Comparison of ENCODE assay signal across 8 cellular contexts in the genomic region with DNA sequence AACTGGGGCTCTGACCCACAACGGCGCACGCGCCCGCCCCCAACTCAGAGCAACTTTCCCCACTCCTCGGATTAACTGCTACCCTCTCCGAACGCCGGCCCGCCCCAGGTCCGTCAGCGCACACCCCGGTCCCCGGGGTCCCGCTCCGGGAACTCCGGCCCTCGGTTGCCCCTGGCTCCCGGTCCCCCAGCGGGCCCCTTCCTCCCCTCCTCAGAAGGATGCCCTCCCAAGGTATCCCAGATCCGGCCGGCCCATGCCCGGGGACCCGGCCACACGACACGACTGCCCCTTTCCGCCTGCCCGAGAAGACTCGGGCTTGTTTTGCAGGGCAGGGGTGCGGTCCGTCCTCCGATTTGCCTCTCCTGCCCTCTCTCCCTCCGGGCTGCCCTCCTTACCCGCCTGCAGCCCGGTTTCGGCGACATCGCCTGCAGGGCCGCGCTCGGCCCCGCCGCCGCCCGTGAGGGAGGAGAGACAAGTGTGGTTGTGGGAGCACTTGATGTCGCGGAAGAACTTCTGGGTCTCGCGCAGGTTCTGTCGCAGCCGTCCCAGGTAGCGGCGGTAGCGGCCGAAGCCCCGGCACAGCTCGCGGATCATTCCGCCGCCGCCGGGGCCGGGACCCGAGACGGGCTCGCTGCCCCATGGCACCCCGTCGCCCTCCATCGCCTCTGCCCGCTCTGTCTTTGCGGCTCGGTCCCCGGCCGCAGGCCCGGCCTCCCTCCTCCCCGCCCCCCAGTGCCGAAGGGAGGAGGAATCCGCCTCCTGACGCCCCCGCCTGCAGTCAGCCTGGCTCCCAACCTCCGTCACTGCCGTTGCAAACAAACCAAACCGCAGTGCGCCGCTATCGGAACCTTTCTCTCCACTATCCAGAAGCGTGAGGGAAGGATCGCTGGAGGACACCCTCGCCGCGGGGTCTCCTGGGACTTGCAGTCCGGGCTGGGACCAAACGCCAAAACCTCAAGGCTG. TPM values are rescaled to one million over a fixed set of nuclear protein-coding genes. Genes with fewer than 3 reads are reported as not detected.
A peak's percentile ranks its signal among the peaks of the same experiment; 100 is the strongest.
DNase-seq lines count a peak whose midpoint lies in the region; ATAC-seq, FAIRE-seq and TF ChIP-seq lines count a peak whose summit lies in the region.

Gene DSTYK (minus strand): TSS at position 827 of the 963 bp plus-strand sequence. CDS start 167 bp downstream, at position 660.

- peak; percentile 45 for TF ChIP-seq CTCF in HepG2 (CRISPR knock-in tag; IDR thresholded peaks at IDR 0.05)

- no TSS peak for BruUV-seq in HepG2 (replicated peaks; lab: Mats Ljungman, UMichigan)

- in situ Hi-C loops in HepG2 (cut with HindIII; ENCODE audit: extremely low pct_ligation_motif_present, low pct_unique_long_range_greater_than_20kb), result no loop called here

- H2AFZ ChIP-seq in HepG2 (ENCODE audit: low read length), result peak within 1 kb of the TSS; percentile 88

- no peaks in the 10 kb centered on the region for H3K36me3 ChIP-seq in HepG2 (replicated peaks in 1 of 2; ENCODE audit: control insufficient read depth in 1 of 2, insufficient read depth in 2 of 2, low read length in 2 of 2)

- peak within 1 kb of the TSS; percentile 89 to 100 (median 95) for H3K4me3 ChIP-seq in HepG2 (replicated peaks in 1 of 3; ENCODE audit: insufficient read depth in 1 of 3, low read depth in 2 of 3, low read length in 3 of 3)

- peaks cover 23% of the 10 kb centered on the region for H3K79me2 ChIP-seq in HepG2 (ENCODE audit: insufficient read depth, low read length)

- peak; percentile 82 to 84 for TF ChIP-seq POLR2A in HepG2 (IDR thresholded peaks at IDR 0.05; ENCODE audit: insufficient read depth in 1 of 2, low read depth in 2 of 2, low read length in 2 of 2)

- peak within 1 kb of the TSS; percentile 90 for H3K27ac ChIP-seq in HepG2 (ENCODE audit: extremely low read length, insufficient read depth, low read length)

- WGBS in HepG2 (ENCODE audit: low lambda C conversion rate), result 0% methylated on average over 14 of the region's 93 CpGs

- POLR2A ChIA-PET in HepG2 (lab: Yijun Ruan, JAX), result interaction anchor here (0.6 to 1.6 kb wide), 4 partner anchors 18 to 89 kb away, joined by 3 to 5 read pairs (median 4); partner anchors contain the start of gene RBBP5

- intact Hi-C loops in HepG2 (cut with micrococcal nuclease; ENCODE audit: unreplicated experiment), result loop anchor here (1.0 kb wide), 1 partner anchor 89 kb away; no protein-coding TSS in a partner anchor

- peak within 1 kb of the TSS; percentile 88 for H3K4me2 ChIP-seq in HepG2 (ENCODE audit: low read depth, low read length)

- peak; percentile 79 for ATAC-seq in GM19351 (IDR thresholded peaks at IDR 0.05; ENCODE audit: unreplicated experiment)
- peak; percentile 91 for ATAC-seq in HG03521 (IDR thresholded peaks at IDR 0.05; ENCODE audit: unreplicated experiment)
- ATAC-seq in HepG2, result peak; percentile 94

- FAIRE-seq in HepG2 (lab: Jason Lieb, UNC), result peak; percentile 55

- peaks cover 17% of the 10 kb centered on the region for H3K4me1 ChIP-seq in HepG2 (ENCODE audit: insufficient read depth, low read length)

- no peaks in the 10 kb centered on the region for H3K9me3 ChIP-seq in HepG2 (ENCODE audit: low read length)

- TF ChIP-seq RAD21 in HepG2 (CRISPR knock-in tag; IDR thresholded peaks at IDR 0.05), result peak; percentile 63

- CTCF ChIA-PET in HepG2 (lab: Yijun Ruan, JAX; ENCODE audit: low intra/inter-chr PET ratio, low total read pairs), result no interaction called here

- peak within 1 kb of the TSS; percentile 85 for H3K9ac ChIP-seq in HepG2 (ENCODE audit: insufficient read depth, low read depth, low read length)

- H3K27me3 ChIP-seq in HepG2 (ENCODE audit: control insufficient read depth in 1 of 2, insufficient read depth in 2 of 2, low read length in 2 of 2), result peaks cover 0 to 4% of the 10 kb centered on the region in 2 experiments; a peak in 1 of 5 replicates

- no peaks in the 10 kb centered on the region for H4K20me1 ChIP-seq in HepG2 (ENCODE audit: insufficient read depth, low read length)

- DNase-seq in C1 segment of cervical spinal cord (lab: John Stamatoyannopoulos, UW), result peak; percentile 70 to 96 (median 92)
- DNase-seq in NCI-H748 treated with DMSO at 0.1 percent for 48 hours (lab: John Stamatoyannopoulos, UW), result peak; percentile 54
- peak; percentile 94 to 96 for DNase-seq in activated CD4-positive, alpha-beta T cell treated with anti-CD3 and anti-CD28 coated beads, Interleukin-2, amount 50 U/mL, for 48 hours
- peak; percentile 97 for DNase-seq in dermis blood vessel endothelial cell
- DNase-seq in HepG2 (ENCODE audit: low spot score), result peak; percentile 85
- DNase-seq in stimulated activated CD4-positive, alpha-beta T cell treated with anti-CD3 and anti-CD28 coated beads, Interleukin-2, amount 100 ng/mL, for 48 hours, result peak; percentile 88 to 89

- TF ChIP-seq EP300 in HepG2 (IDR thresholded peaks at IDR 0.05; ENCODE audit: low read depth in 2 of 2, low read length in 2 of 2), result no peak
- TF ChIP-seq EP300 in HepG2 (CRISPR knock-in tag; IDR thresholded peaks at IDR 0.05; ENCODE audit: borderline replicate concordance), result 0 out of 2 replicates have a peak, but pooled peaks have one; percentile 31

TF ChIP-seq in HepG2, 621 proteins besides CTCF, POLR2A, EP300 and RAD21 (continues in another document):
- no peak; the same call in 1 of the 2 replicates for TF ChIP-seq PITX1 (CRISPR knock-in tag; IDR thresholded peaks at IDR 0.05)
- peak; percentile 77; the same call in 1 of the 2 replicates for TF ChIP-seq RFXAP (CRISPR knock-in tag; IDR thresholded peaks at IDR 0.05; ENCODE audit: borderline replicate concordance)
- TF ChIP-seq MXD4 (CRISPR knock-in tag; IDR thresholded peaks at IDR 0.05), result peak; percentile 31; the same call in 1 of the 2 replicates
- no peak for TF ChIP-seq ZNF382 (CRISPR knock-in tag; IDR thresholded peaks at IDR 0.05; ENCODE audit: borderline replicate concordance)
- 0 out of 2 replicates have a peak, but pooled peaks have one; percentile 39 for TF ChIP-seq SOX5 (CRISPR knock-in tag; IDR thresholded peaks at IDR 0.05; ENCODE audit: borderline replicate concordance)
- peak; percentile 83; the same call in 1 of the 2 replicates for TF ChIP-seq ZSCAN31 (CRISPR knock-in tag; IDR thresholded peaks at IDR 0.05; ENCODE audit: low read depth)
- no peak for TF ChIP-seq ZNF337 (CRISPR knock-in tag; IDR thresholded peaks at IDR 0.05; ENCODE audit: borderline replicate concordance, low read depth)
- no peak for TF ChIP-seq NR2F1 (CRISPR knock-in tag; IDR thresholded peaks at IDR 0.05)
- no peak for TF ChIP-seq AGO1 (IDR thresholded peaks at IDR 0.05; ENCODE audit: low read depth, low read length, poor library complexity, severe bottlenecking)
- TF ChIP-seq ZNF33B (CRISPR knock-in tag; IDR thresholded peaks at IDR 0.05), result no peak
- TF ChIP-seq HNRNPUL1 (IDR thresholded peaks at IDR 0.05; ENCODE audit: low read depth, low read length), result 0 out of 2 replicates have a peak, but pooled peaks have one; percentile 33
- TF ChIP-seq NFYB (CRISPR knock-in tag; IDR thresholded peaks at IDR 0.05), result peak; percentile 18; the same call in 1 of the 2 replicates
- TF ChIP-seq PPARG (CRISPR knock-in tag; conservative IDR thresholded peaks at IDR 0.05), result 0 out of 2 replicates have a peak, but pooled peaks have one; percentile 40

RNA-seq across cellular contexts. Expression of gene DSTYK, which starts in this region (rescaled TPM):
- 14.9 and 15.1 TPM in 2 replicates for total RNA-seq in dermis blood vessel endothelial cell
- total RNA-seq in HepG2 (2016; rRNA removed; fragmentation: Illumina TruSeq; extraction: Trizol), result 4.8 and 6.1 TPM in 2 replicates
- total RNA-seq in HepG2 (2016; cell fraction: cytosol; rRNA removed; fragmentation: Illumina TruSeq; extraction: Trizol; ENCODE audit: low read depth), result 1.0 and 1.2 TPM in 2 replicates
- total RNA-seq in HepG2 (2016; cell fraction: insoluble cytoplasmic fraction; rRNA removed; fragmentation: Illumina TruSeq; extraction: Trizol), result 4.8 and 5.9 TPM in 2 replicates
- total RNA-seq in HepG2 (2016; cell fraction: membrane; rRNA removed; fragmentation: Illumina TruSeq; extraction: Trizol), result 2.2 and 2.7 TPM in 2 replicates
- 4.2 and 5.3 TPM in 2 replicates for total RNA-seq in HepG2 (2016; cell fraction: nucleus; rRNA removed; fragmentation: Illumina TruSeq; extraction: Trizol)
- 2.5 and 2.6 TPM in 2 replicates for polyA plus RNA-seq in HepG2 (2011; rRNA removed)
- 1.4 and 2.1 TPM in 2 replicates for polyA plus RNA-seq in HepG2 (2011; cell fraction: cytosol; rRNA removed)
- polyA plus RNA-seq in HepG2 (2011; cell fraction: nucleus; rRNA removed), result 1.4 and 1.5 TPM in 2 replicates
- polyA plus RNA-seq in HepG2 (2012), result 2.5 and 2.8 TPM in 2 replicates
- polyA plus RNA-seq in HepG2 (2016; cell fraction: cytosol; fragmentation: Illumina TruSeq; extraction: Trizol; ENCODE audit: low read depth), result 0.22 and 0.28 TPM in 2 replicates
- polyA plus RNA-seq in HepG2 (2016; cell fraction: insoluble cytoplasmic fraction; fragmentation: Illumina TruSeq; extraction: Trizol; ENCODE audit: low read depth), result 3.7 TPM in 2 replicates
- polyA plus RNA-seq in HepG2 (2016; cell fraction: membrane; fragmentation: Illumina TruSeq; extraction: Trizol; ENCODE audit: low read depth), result 0.66 and 0.70 TPM in 2 replicates
- polyA plus RNA-seq in HepG2 (2016; cell fraction: nucleus; fragmentation: Illumina TruSeq; extraction: Trizol; ENCODE audit: insufficient read depth, low read depth), result 3.9 and 4.3 TPM in 2 replicates
- polyA minus RNA-seq in HepG2 (2011; rRNA and poly(A)+ RNA removed; ENCODE audit: low replicate concordance), result 4.2 and 16.5 TPM in 2 replicates
- polyA minus RNA-seq in HepG2 (2011; cell fraction: cytosol; rRNA and poly(A)+ RNA removed), result 2.4 and 2.5 TPM in 2 replicates
- polyA minus RNA-seq in HepG2 (2011; cell fraction: nucleus; rRNA and poly(A)+ RNA removed), result 5.3 and 5.9 TPM in 2 replicates

Comparison
In these comparisons a context has a peak if more than half of its experiments do, and no peak if none do; other contexts are left out.
1. Peak in every context shown above with its lines: DNase-seq, ATAC-seq, H3K4me3 ChIP-seq and H3K27ac ChIP-seq.